ENCODE assay signal across 8 cellular contexts in genomic region chr1:3652538-3653285, GRCh38. TPM values are rescaled to one million over a fixed set of nuclear protein-coding genes. Genes with fewer than 3 reads are reported as not detected.
DNase-seq lines count a peak whose midpoint lies in the region; ATAC-seq and TF ChIP-seq lines count a peak whose summit lies in the region.

No MANE protein-coding gene starts in this region.

- peaks cover 12% of the 10 kb centered on the region for H3K4me1 ChIP-seq in PC-3 (ENCODE audit: insufficient read depth, low read length)

- no peak for TF ChIP-seq CTCF in PC-3 (conservative IDR thresholded peaks at IDR 0.05; ENCODE audit: low read depth, low read length)

- H3K4me3 ChIP-seq in PC-3 (ENCODE audit: low read length), result peak overlapping the region; percentile 51

- H3K4me2 ChIP-seq in PC-3 (ENCODE audit: low read length), result peak overlapping the region; percentile 58

- peak overlapping the region; percentile 14; the same call in 1 of the 2 replicates for H2AFZ ChIP-seq in PC-3 (ENCODE audit: low read length)

- ATAC-seq in PC-3 (0 out of 2 replicates have a peak, but pooled peaks have one; percentile 7), HG03432 (IDR thresholded peaks at IDR 0.05; ENCODE audit: unreplicated experiment) (no peak), GM19467 (IDR thresholded peaks at IDR 0.05; ENCODE audit: unreplicated experiment) (no peak)

- intact Hi-C loops in PC-3 (cut with micrococcal nuclease), result no loop called here

- H3K27me3 ChIP-seq in PC-3 (ENCODE audit: low read length), result peaks cover 67% of the 10 kb centered on the region

- peaks cover 18% of the 10 kb centered on the region for H3K79me2 ChIP-seq in PC-3 (ENCODE audit: low read length)

- POLR2A ChIA-PET in PC-3 (lab: Charles Lee; ENCODE audit: unreplicated experiment), result no interaction called here

- H3K9ac ChIP-seq in PC-3 (ENCODE audit: low read length), result no peak overlapping the region

- no peaks in the 10 kb centered on the region for H3F3A ChIP-seq in PC-3 (ENCODE audit: low read length, unreplicated experiment)

- H3K9me2 ChIP-seq in PC-3 (replicated peaks; ENCODE audit: low read length), result no peaks in the 10 kb centered on the region

- no peaks in the 10 kb centered on the region for H4K20me1 ChIP-seq in PC-3 (ENCODE audit: low read length)

- H3K27ac ChIP-seq in PC-3 (ENCODE audit: low read length), result no peak overlapping the region

- no peaks in the 10 kb centered on the region for H3K9me3 ChIP-seq in PC-3 (ENCODE audit: low read length)

- peak; percentile 10 for DNase-seq in stimulated activated CD4-positive, alpha-beta T cell treated with anti-CD3 and anti-CD28 coated beads, Interleukin-12 subunit alpha, Interleukin-12 subunit beta, amount 100 ng/mL, for 4 hours
- DNase-seq in stimulated activated CD4-positive, alpha-beta T cell treated with anti-CD3 and anti-CD28 coated beads, Interleukin-4, amount 100 ng/mL, for 1 hour, result no peak
- no peak for DNase-seq in PC-3
- DNase-seq in iPS-NIHi7 (ENCODE audit: extremely low spot score), result peak; percentile 37
- no peak for DNase-seq in GM03348 (ENCODE audit: low spot score)
- DNase-seq in NCI-H187 treated with DMSO at 0.1 percent for 48 hours (lab: John Stamatoyannopoulos, UW), result no peak

- CTCF ChIA-PET in PC-3 (lab: Charles Lee), result no interaction called here

- no TSS peak for BruUV-seq in PC-3 (replicated peaks; lab: Mats Ljungman, UMichigan)

- no peaks in the 10 kb centered on the region for H3K36me3 ChIP-seq in PC-3 (ENCODE audit: low read depth, low read length)

RNA-seq across cellular contexts. Expression of gene TP73, which starts 0.4 kb away (rescaled TPM):
- 2.5 and 2.6 TPM in 2 replicates for total RNA-seq in PC-3 (2014; rRNA removed)

RNA-seq across cellular contexts. Expression of gene WRAP73, which starts 2.8 kb away (rescaled TPM):
- total RNA-seq in PC-3 (2014; rRNA removed), result 57.2 and 67.8 TPM in 2 replicates

RNA-seq across cellular contexts. Expression of gene TPRG1L, which starts 27.9 kb away (rescaled TPM):
- total RNA-seq in PC-3 (2014; rRNA removed), result 32.0 and 44.5 TPM in 2 replicates

RNA-seq across cellular contexts. Expression of gene MEGF6, which starts 41.4 kb away (rescaled TPM):
- total RNA-seq in PC-3 (2014; rRNA removed), result 32.5 and 40.1 TPM in 2 replicates

Comparison
In these comparisons a context has a peak if more than half of its experiments do, and no peak if none do; other contexts are left out.
1. DNase-seq: peak in stimulated activated CD4-positive, alpha-beta T cell treated with anti-CD3 and anti-CD28 coated beads, Interleukin-12 subunit alpha, Interleukin-12 subunit beta, amount 100 ng/mL, for 4 hours (single experiment) and iPS-NIHi7 (single experiment); none in stimulated activated CD4-positive, alpha-beta T cell treated with anti-CD3 and anti-CD28 coated beads, Interleukin-4, amount 100 ng/mL, for 1 hour (single experiment), PC-3 (single experiment), GM03348 (single experiment) and NCI-H187 treated with DMSO at 0.1 percent for 48 hours (single experiment).